21 cellular contexts compared by ENCODE assay signal in genomic region chr14:38553586-38553985, GRCh38.
DNase-seq lines count a peak whose midpoint lies in the region; ATAC-seq, FAIRE-seq and TF ChIP-seq lines count a peak whose summit lies in the region.
"Had no signal": no experiment of that assay in that cellular context is flagged by ENCODE, and none has a peak within 500 bp of the region (broad histone marks: within the 10 kb centered on the region; RNA-seq: fewer than 3 reads in every experiment).

No MANE protein-coding gene starts in this region.

- intact Hi-C loops in endothelial cell of umbilical vein (cut with micrococcal nuclease): no loop called here
- intact Hi-C loops in psoas muscle (cut with DNase I): no loop called here
- intact Hi-C loops in left colon (cut with DNase I, micrococcal nuclease): no loop called here

- H4K20me1 ChIP-seq in BLaER1: no peaks in the 10 kb centered on the region
- H4K20me1 ChIP-seq in endothelial cell of umbilical vein (replicated peaks; ENCODE audit: control insufficient read depth, extremely low read depth, insufficient read depth, low read length): no peaks in the 10 kb centered on the region

- peaks cover 3% of the 10 kb centered on the region for H3K9me3 Mint-ChIP-seq in stimulated activated effector memory CD8-positive, alpha-beta T cell treated with anti-CD3 and anti-CD28 coated beads, Interleukin-12 subunit alpha, Interleukin-12 subunit beta, amount 100 ng/mL, for 72 hours

- no peak for TF ChIP-seq POLR2A in endothelial cell of umbilical vein (IDR thresholded peaks at IDR 0.05; ENCODE audit: low read depth, low read length)

- no peak for TF ChIP-seq CTCF in endothelial cell of umbilical vein (IDR thresholded peaks at IDR 0.05; ENCODE audit: extremely low read depth in 1 of 2, insufficient read depth in 1 of 2, low read depth in 1 of 2, low read length in 2 of 2)
- TF ChIP-seq CTCF in psoas muscle (IDR thresholded peaks at IDR 0.05): no peak

- ATAC-seq in psoas muscle: no peak
- no peak for ATAC-seq in stimulated activated effector memory CD8-positive, alpha-beta T cell treated with anti-CD3 and anti-CD28 coated beads, Interleukin-12 subunit alpha, Interleukin-12 subunit beta, amount 100 ng/mL, for 72 hours
- no peak for ATAC-seq in left colon
- ATAC-seq: activated CD8-positive, alpha-beta T cell treated with anti-CD3 and anti-CD28 coated beads, Interleukin-2, amount 10 ng/mL, durations not matched to agents 7 days and 5 days had no signal

- peak overlapping the region; percentile 26; the same call in 1 of the 2 replicates for H3K9ac ChIP-seq in BLaER1
- H3K9ac ChIP-seq in endothelial cell of umbilical vein (replicated peaks; ENCODE audit: extremely low read depth, insufficient read depth, low read length): peak overlapping the region; percentile 36
- H3K9ac ChIP-seq: KMS-11 had no signal

- H3K36me3 ChIP-seq in BLaER1 (0 out of 2 replicates have a peak, but pooled peaks cover 1% of the 10 kb centered on the region), endothelial cell of umbilical vein (ENCODE audit: control insufficient read depth in 2 of 2, extremely low read depth in 1 of 2, insufficient read depth in 2 of 2, low read length in 2 of 2) (no peaks in the 10 kb centered on the region), psoas muscle (ENCODE audit: insufficient read depth in 1 of 2, low read depth in 1 of 2) (no peaks in the 10 kb centered on the region)
- H3K36me3 ChIP-seq: esophagus squamous epithelium had no signal

- no TSS peak for BruUV-seq in endothelial cell of umbilical vein (replicated peaks; lab: Mats Ljungman, UMichigan)

- H3K27me3 ChIP-seq in BLaER1 (no peaks in the 10 kb centered on the region), endothelial cell of umbilical vein (ENCODE audit: control insufficient read depth in 2 of 2, insufficient read depth in 2 of 2, low read length in 2 of 2) (no peaks in the 10 kb centered on the region), psoas muscle (ENCODE audit: insufficient read depth in 3 of 3, low read length in 2 of 3) (no peaks in the 10 kb centered on the region)
- H3K27me3 ChIP-seq: esophagus squamous epithelium had no signal

- H3K9me1 ChIP-seq in endothelial cell of umbilical vein (replicated peaks; ENCODE audit: control insufficient read depth, extremely low read depth, insufficient read depth, low read length): no peaks in the 10 kb centered on the region

- H3K9me3 ChIP-seq in BLaER1 (peaks cover 26% of the 10 kb centered on the region), endothelial cell of umbilical vein (replicated peaks; ENCODE audit: control insufficient read depth, insufficient read depth, low read length) (no peaks in the 10 kb centered on the region), psoas muscle (no peaks in the 10 kb centered on the region)
- H3K9me3 ChIP-seq: esophagus squamous epithelium had no signal

- H3K27ac ChIP-seq in BLaER1 (peak overlapping the region; percentile 66), endothelial cell of umbilical vein (ENCODE audit: insufficient read depth, low read depth, low read length) (no peak overlapping the region), psoas muscle (no peak overlapping the region)
- H3K27ac ChIP-seq: esophagus squamous epithelium, KMS-11 had no signal

- no peaks in the 10 kb centered on the region for H3K36me3 Mint-ChIP-seq in stimulated activated effector memory CD8-positive, alpha-beta T cell treated with anti-CD3 and anti-CD28 coated beads, Interleukin-12 subunit alpha, Interleukin-12 subunit beta, amount 100 ng/mL, for 72 hours
- H3K36me3 Mint-ChIP-seq: CD14-positive monocyte, type B pancreatic cell had no signal

- no peak overlapping the region for H3K27ac Mint-ChIP-seq in stimulated activated effector memory CD8-positive, alpha-beta T cell treated with anti-CD3 and anti-CD28 coated beads, Interleukin-12 subunit alpha, Interleukin-12 subunit beta, amount 100 ng/mL, for 72 hours
- H3K27ac Mint-ChIP-seq: activated CD8-positive, alpha-beta T cell treated with anti-CD3 and anti-CD28 coated beads, Interleukin-2, amount 10 ng/mL, durations not matched to agents 7 days and 5 days; CD14-positive monocyte; nephron progenitor cell; type B pancreatic cell had no signal

- H3K4me3 Mint-ChIP-seq in stimulated activated effector memory CD8-positive, alpha-beta T cell treated with anti-CD3 and anti-CD28 coated beads, Interleukin-12 subunit alpha, Interleukin-12 subunit beta, amount 100 ng/mL, for 72 hours: no peak overlapping the region
- H3K4me3 Mint-ChIP-seq: activated CD8-positive, alpha-beta T cell treated with anti-CD3 and anti-CD28 coated beads, Interleukin-2, amount 10 ng/mL, durations not matched to agents 7 days and 5 days; CD14-positive monocyte; nephron progenitor cell; type B pancreatic cell had no signal

- H3K4me1 Mint-ChIP-seq in stimulated activated effector memory CD8-positive, alpha-beta T cell treated with anti-CD3 and anti-CD28 coated beads, Interleukin-12 subunit alpha, Interleukin-12 subunit beta, amount 100 ng/mL, for 72 hours: no peaks in the 10 kb centered on the region
- H3K4me1 Mint-ChIP-seq: CD14-positive monocyte had no signal

- peak; percentile 75 for FAIRE-seq in endothelial cell of umbilical vein (lab: Jason Lieb, UNC)
- FAIRE-seq: TTC549 had no signal

- H3K79me2 ChIP-seq in endothelial cell of umbilical vein (ENCODE audit: control insufficient read depth, insufficient read depth, low read length): no peaks in the 10 kb centered on the region

- dilution Hi-C loops in endothelial cell of umbilical vein (cut with MboI; ENCODE audit: extremely low pct_ligation_motif_present, low sequenced_read_pairs): no loop called here

- DNase-seq in LHCN-M2 (ENCODE audit: low read depth) (peak; percentile 26), endothelial cell of umbilical vein (ENCODE audit: low read depth, low spot score) (peak; percentile 77), pulmonary artery endothelial cell (ENCODE audit: low read depth, low spot score) (peak; percentile 43), psoas muscle (no peak), epidermal melanocyte (ENCODE audit: insufficient read length, low spot score) (no peak), left colon (no peak)
- no peak for DNase-seq in stimulated activated effector memory CD8-positive, alpha-beta T cell treated with anti-CD3 and anti-CD28 coated beads, Interleukin-12 subunit alpha, Interleukin-12 subunit beta, amount 100 ng/mL, for 72 hours (ENCODE audit: low spot score in 2 of 2)
- DNase-seq: activated CD8-positive, alpha-beta T cell treated with anti-CD3 and anti-CD28 coated beads, Interleukin-2, amount 10 ng/mL, durations not matched to agents 7 days and 5 days; DMS53; esophagus squamous epithelium; H7; NCI-H1436; NCI-H345; nephron progenitor cell; retina; stimulated activated CD4-positive, alpha-beta T cell treated with anti-CD3 and anti-CD28 coated beads, Interleukin-4, amount 100 ng/mL, for 24 hours had no signal

- CTCF ChIA-PET in endothelial cell of umbilical vein (lab: Charles Lee): interaction anchor here (1.0 kb wide), 1 partner anchor 346 kb away, joined by 4 read pairs; the partner anchor contains the start of gene SSTR1

- H3K4me3 ChIP-seq in BLaER1 (no peak overlapping the region), endothelial cell of umbilical vein (replicated peaks in 1 of 3; ENCODE audit: insufficient read depth in 1 of 3, low read depth in 1 of 3, low read length in 3 of 3) (no peak overlapping the region), psoas muscle (no peak overlapping the region)
- H3K4me3 ChIP-seq: esophagus squamous epithelium had no signal

- H3K4me1 ChIP-seq in BLaER1 (peaks cover 60% of the 10 kb centered on the region), endothelial cell of umbilical vein (ENCODE audit: control insufficient read depth, extremely low read depth, insufficient read depth, low read length) (peaks cover 11% of the 10 kb centered on the region), psoas muscle (no peaks in the 10 kb centered on the region)
- H3K4me1 ChIP-seq: esophagus squamous epithelium had no signal

- H3K4me2 ChIP-seq in BLaER1: peak overlapping the region; percentile 73
- H3K4me2 ChIP-seq in endothelial cell of umbilical vein (ENCODE audit: insufficient read depth, low read length): peak overlapping the region; percentile 38
- H3K4me2 ChIP-seq: KMS-11 had no signal

- POLR2A ChIA-PET in endothelial cell of umbilical vein (lab: Charles Lee): no interaction called here

- H2AFZ ChIP-seq in endothelial cell of umbilical vein (ENCODE audit: low read depth, low read length): peak overlapping the region; percentile 70

TF ChIP-seq in endothelial cell of umbilical vein, 7 proteins besides CTCF, POLR2A, EP300 and RAD21:
- TF ChIP-seq GATA2 (IDR thresholded peaks at IDR 0.05; ENCODE audit: insufficient read depth, insufficient read length, low read depth, low read length) (peak; percentile 33), POLR2AphosphoS5 (IDR thresholded peaks at IDR 0.05; ENCODE audit: insufficient read depth, low read depth, low read length) (peak; percentile 59), FOS (IDR thresholded peaks at IDR 0.05; ENCODE audit: borderline replicate concordance, insufficient read depth, low read length) (peak; percentile 72), MYC (IDR thresholded peaks at IDR 0.05; ENCODE audit: low read depth, low read length) (no peak)

Comparison
In these comparisons a context has a peak if more than half of its experiments do, and no peak if none do; other contexts are left out.
1. DNase-seq: peak in LHCN-M2 (single experiment), endothelial cell of umbilical vein (single experiment) and pulmonary artery endothelial cell (single experiment); none in psoas muscle (0 of 2), stimulated activated effector memory CD8-positive, alpha-beta T cell treated with anti-CD3 and anti-CD28 coated beads, Interleukin-12 subunit alpha, Interleukin-12 subunit beta, amount 100 ng/mL, for 72 hours (0 of 2), epidermal melanocyte (single experiment) and left colon (0 of 2).